ENCODE assay signal across 22 cellular contexts in genomic region chr7:129514683-129515082, GRCh38. TPM values are rescaled to one million over a fixed set of nuclear protein-coding genes. Genes with fewer than 3 reads are reported as not detected.
DNase-seq lines count a peak whose midpoint lies in the region; ATAC-seq and TF ChIP-seq lines count a peak whose summit lies in the region.
"Had no signal": no experiment of that assay in that cellular context is flagged by ENCODE, and none has a peak within 500 bp of the region (broad histone marks: within the 10 kb centered on the region; RNA-seq: fewer than 3 reads in every experiment).

No MANE protein-coding gene starts in this region.

- no peak overlapping the region for H3K14ac ChIP-seq in mesenchymal stem cell (ENCODE audit: low read length in 2 of 2)

- intact Hi-C loops in natural killer cell (cut with micrococcal nuclease) = no loop called here

- H3K27ac Mint-ChIP-seq in natural killer cell = no peak overlapping the region
- H3K27ac Mint-ChIP-seq: stimulated activated naive B cell treated with anti-CD40 and anti-IgM and Interleukin-4, amounts not matched to agents 10 μg/mL and 1 μg/mL and 100 μg/mL, for 72 hours had no signal

- H3K4me1 ChIP-seq in HUES48 (ENCODE audit: control insufficient read depth, insufficient read depth, low read length) (peaks cover 15% of the 10 kb centered on the region), adipocyte (ENCODE audit: control insufficient read depth, insufficient read depth, low read length) (no peaks in the 10 kb centered on the region), mesenchymal stem cell (ENCODE audit: control insufficient read depth, insufficient read depth, low read depth, low read length) (no peaks in the 10 kb centered on the region)
- H3K4me1 ChIP-seq: esophagus muscularis mucosa had no signal

- H3K9ac ChIP-seq in HUES48 (ENCODE audit: low read depth, low read length) = no peak overlapping the region
- no peak overlapping the region for H3K9ac ChIP-seq in adipocyte (ENCODE audit: low read length)
- H3K9ac ChIP-seq in mesenchymal stem cell (ENCODE audit: low read length) = peak overlapping the region; percentile 41

- H2BK12ac ChIP-seq in mesenchymal stem cell (ENCODE audit: low read length in 2 of 2) = no peak overlapping the region

- H2BK5ac ChIP-seq in mesenchymal stem cell (ENCODE audit: low read depth, low read length, poor library complexity, severe bottlenecking) = no peak overlapping the region

- no peaks in the 10 kb centered on the region for H3K9me3 ChIP-seq in HUES48 (ENCODE audit: control insufficient read depth, insufficient read depth, low read length)
- H3K9me3 ChIP-seq in adipocyte (ENCODE audit: control insufficient read depth, low read length) = no peaks in the 10 kb centered on the region
- H3K9me3 ChIP-seq in mesenchymal stem cell (ENCODE audit: control insufficient read depth, low read length) = no peaks in the 10 kb centered on the region
- H3K9me3 ChIP-seq: esophagus muscularis mucosa had no signal

- H3K4ac ChIP-seq in mesenchymal stem cell (ENCODE audit: low read depth in 1 of 2, low read length in 2 of 2) = no peak overlapping the region

- no peak for ATAC-seq in natural killer cell
- ATAC-seq: right cardiac atrium; stimulated activated naive B cell treated with anti-CD40 and anti-IgM and Interleukin-4, amounts not matched to agents 10 μg/mL and 1 μg/mL and 100 μg/mL, for 72 hours had no signal

- WGBS in mesenchymal stem cell = 75% methylated on average over 3 of the region's 4 CpGs

- no peak overlapping the region for H3K4me3 ChIP-seq in HUES48 (ENCODE audit: low read depth, low read length)
- H3K4me3 ChIP-seq in adipocyte (ENCODE audit: low read length) = no peak overlapping the region
- no peak overlapping the region for H3K4me3 ChIP-seq in mesenchymal stem cell (ENCODE audit: insufficient read depth in 1 of 2, low read depth in 1 of 2, low read length in 2 of 2)
- H3K4me3 ChIP-seq: esophagus muscularis mucosa, lung had no signal

- no peak overlapping the region for H4K8ac ChIP-seq in mesenchymal stem cell (ENCODE audit: low read length)

- H3K36me3 ChIP-seq in HUES48 (ENCODE audit: control insufficient read depth, insufficient read depth, low read length) (no peaks in the 10 kb centered on the region), adipocyte (ENCODE audit: control insufficient read depth, insufficient read depth, low read length, severe bottlenecking) (no peaks in the 10 kb centered on the region), mesenchymal stem cell (ENCODE audit: control insufficient read depth in 1 of 2, insufficient read depth in 2 of 2, low read depth in 1 of 2, low read length in 2 of 2) (no peaks in the 10 kb centered on the region)
- H3K36me3 ChIP-seq: esophagus muscularis mucosa had no signal

- H3K4me2 ChIP-seq in mesenchymal stem cell (ENCODE audit: low read length, poor library complexity, severe bottlenecking) = no peak overlapping the region

- H3K36me3 Mint-ChIP-seq in natural killer cell = no peaks in the 10 kb centered on the region

- TF ChIP-seq CTCF in natural killer cell (IDR thresholded peaks at IDR 0.05) = no peak

- H3K27me3 ChIP-seq in HUES48 (ENCODE audit: control insufficient read depth, insufficient read depth, low read length) (no peaks in the 10 kb centered on the region), adipocyte (replicated peaks; ENCODE audit: control insufficient read depth, insufficient read depth, low read length) (peaks cover 7% of the 10 kb centered on the region), mesenchymal stem cell (ENCODE audit: control insufficient read depth in 1 of 2, insufficient read depth in 1 of 2, low read length in 2 of 2) (peaks cover 4 to 17% of the 10 kb centered on the region in 2 experiments)

- H2AK5ac ChIP-seq in mesenchymal stem cell (ENCODE audit: low read length, severe bottlenecking) = no peak overlapping the region

- no peak overlapping the region for H3K4me3 Mint-ChIP-seq in natural killer cell
- H3K4me3 Mint-ChIP-seq: immature natural killer cell; stimulated activated naive B cell treated with anti-CD40 and anti-IgM and Interleukin-4, amounts not matched to agents 10 μg/mL and 1 μg/mL and 100 μg/mL, for 72 hours had no signal

- no peak overlapping the region for H2BK15ac ChIP-seq in mesenchymal stem cell (ENCODE audit: low read depth, poor library complexity, severe bottlenecking)

- no peaks in the 10 kb centered on the region for H3K79me1 ChIP-seq in mesenchymal stem cell (replicated peaks; ENCODE audit: low read length, poor library complexity, severe bottlenecking)

- in situ Hi-C loops in G401 (cut with HindIII; ENCODE audit: low sequenced_read_pairs) = no loop called here

- no peak overlapping the region for H2AFZ ChIP-seq in mesenchymal stem cell (ENCODE audit: low read depth, low read length)

- H3K18ac ChIP-seq in mesenchymal stem cell (ENCODE audit: low read depth in 1 of 2, low read length in 2 of 2) = no peak overlapping the region

- no peaks in the 10 kb centered on the region for H3K9me3 Mint-ChIP-seq in natural killer cell
- H3K9me3 Mint-ChIP-seq: immature natural killer cell had no signal

- H3K23ac ChIP-seq in mesenchymal stem cell (ENCODE audit: low read length in 2 of 2) = no peak overlapping the region

- H3K27me3 Mint-ChIP-seq in natural killer cell (ENCODE audit: low read depth in 2 of 2) = no peaks in the 10 kb centered on the region

- peaks cover 17 to 20% of the 10 kb centered on the region in 2 donors for H3K4me1 Mint-ChIP-seq in natural killer cell

- DNase-seq in DMS79 treated with DMSO at 0.1 percent for 48 hours (lab: John Stamatoyannopoulos, UW) (peak; percentile 66), adipocyte (ENCODE audit: low read depth) (peak; percentile 23), mesenchymal stem cell (no peak), G401 (ENCODE audit: low spot score) (no peak), germinal center (ENCODE audit: low spot score) (no peak), NCI-H345 treated with DMSO at 0.1 percent for 48 hours (lab: John Stamatoyannopoulos, UW; ENCODE audit: unreplicated experiment) (no peak), natural killer cell (no peak)
- DNase-seq: activated CD4-positive, alpha-beta T cell treated with anti-CD3 and anti-CD28 coated beads, Interleukin-2, amount 50 U/mL, for 48 hours; activated naive CD4-positive, alpha-beta T cell; anterior cingulate cortex; effector CD8-positive, alpha-beta T cell; glutamatergic neuron; immature natural killer cell; NCI-H1048; right cardiac atrium; Right ventricle myocardium superior; stimulated activated naive B cell treated with anti-CD40 and anti-IgM and Interleukin-4, amounts not matched to agents 10 μg/mL and 1 μg/mL and 100 μg/mL, for 72 hours; T-helper 1 cell had no signal

- H2BK120ac ChIP-seq in mesenchymal stem cell (ENCODE audit: low read depth, low read length) = no peak overlapping the region

- H3K27ac ChIP-seq in HUES48 (ENCODE audit: low read depth, low read length) (peak overlapping the region; percentile 47), mesenchymal stem cell (ENCODE audit: low read length, poor library complexity, severe bottlenecking) (no peak overlapping the region)
- H3K27ac ChIP-seq: esophagus muscularis mucosa, VCaP had no signal

- H4K91ac ChIP-seq in mesenchymal stem cell (ENCODE audit: low read length) = no peak overlapping the region

RNA-seq across cellular contexts. Expression of gene SMKR1, which starts 12.4 kb away (rescaled TPM):
- not detected for polyA plus RNA-seq in mesenchymal stem cell (2013, experiment 1 of 2)
- 0.07 TPM for polyA plus RNA-seq in mesenchymal stem cell (2013, experiment 2 of 2)
- 5.2 TPM in 1 of 2 replicates, not detected in the other for total RNA-seq in G401 (2014; rRNA removed; shearing (Covaris generic))
- total RNA-seq in natural killer cell = 1 to 10 TPM; 4.9 to 9.7 (median 8.4) TPM
- total RNA-seq: right cardiac atrium, Right ventricle myocardium superior had no signal

Comparison
In these comparisons a context has a peak if more than half of its experiments do, and no peak if none do; other contexts are left out.
1. DNase-seq: peak in DMS79 treated with DMSO at 0.1 percent for 48 hours (single experiment) and adipocyte (single experiment); none in mesenchymal stem cell (single experiment), G401 (single experiment), germinal center (single experiment), NCI-H345 treated with DMSO at 0.1 percent for 48 hours (single experiment) and natural killer cell (single experiment).